Comparison of ENCODE assay signal across 1 cellular context in the genomic region with DNA sequence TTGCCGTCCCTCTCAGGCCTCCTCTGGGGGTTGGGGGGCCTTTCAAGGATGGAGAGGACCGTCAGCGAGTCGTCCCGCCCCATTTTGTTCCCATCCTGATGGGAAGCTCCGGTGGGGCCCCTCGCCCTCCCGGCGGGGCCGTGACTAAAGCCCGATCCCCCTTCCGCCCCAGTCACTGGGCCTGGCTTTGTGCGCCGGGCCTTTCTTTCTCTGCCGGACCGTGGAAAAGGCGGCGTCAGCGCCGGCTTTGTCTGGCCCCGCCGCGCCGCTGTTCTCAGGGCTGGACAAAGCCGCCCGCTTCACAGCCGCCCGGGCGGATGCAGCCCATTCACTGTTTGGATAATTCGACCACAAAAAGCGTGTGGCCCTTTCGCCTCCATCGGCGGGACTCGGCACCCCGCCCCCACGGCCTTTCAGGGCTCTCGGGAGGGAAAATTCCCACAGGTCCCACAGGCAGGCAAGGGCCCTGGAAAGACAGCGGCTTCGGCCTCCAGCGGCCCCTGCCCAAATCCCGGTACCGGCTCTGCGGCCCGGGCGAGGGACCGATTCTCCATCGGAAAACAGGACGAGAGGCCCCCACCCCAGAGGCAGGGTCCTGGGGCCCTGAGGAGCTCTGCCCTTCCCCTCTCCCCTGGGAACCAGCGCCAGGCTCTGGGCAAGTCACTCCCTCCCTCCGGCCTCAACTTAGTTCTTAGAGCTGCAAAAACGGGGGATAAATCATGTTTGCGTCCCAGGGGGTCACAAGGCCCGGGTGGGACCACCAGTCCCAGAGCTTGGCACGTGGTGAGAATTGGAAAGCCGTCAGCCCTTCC.
TF ChIP-seq lines count a peak whose summit lies in the region.

No MANE protein-coding gene starts in this region.

TF ChIP-seq in H1, 55 proteins besides CTCF, POLR2A, EP300 and RAD21 (continued from another document):
- TF ChIP-seq, protein P1, sequence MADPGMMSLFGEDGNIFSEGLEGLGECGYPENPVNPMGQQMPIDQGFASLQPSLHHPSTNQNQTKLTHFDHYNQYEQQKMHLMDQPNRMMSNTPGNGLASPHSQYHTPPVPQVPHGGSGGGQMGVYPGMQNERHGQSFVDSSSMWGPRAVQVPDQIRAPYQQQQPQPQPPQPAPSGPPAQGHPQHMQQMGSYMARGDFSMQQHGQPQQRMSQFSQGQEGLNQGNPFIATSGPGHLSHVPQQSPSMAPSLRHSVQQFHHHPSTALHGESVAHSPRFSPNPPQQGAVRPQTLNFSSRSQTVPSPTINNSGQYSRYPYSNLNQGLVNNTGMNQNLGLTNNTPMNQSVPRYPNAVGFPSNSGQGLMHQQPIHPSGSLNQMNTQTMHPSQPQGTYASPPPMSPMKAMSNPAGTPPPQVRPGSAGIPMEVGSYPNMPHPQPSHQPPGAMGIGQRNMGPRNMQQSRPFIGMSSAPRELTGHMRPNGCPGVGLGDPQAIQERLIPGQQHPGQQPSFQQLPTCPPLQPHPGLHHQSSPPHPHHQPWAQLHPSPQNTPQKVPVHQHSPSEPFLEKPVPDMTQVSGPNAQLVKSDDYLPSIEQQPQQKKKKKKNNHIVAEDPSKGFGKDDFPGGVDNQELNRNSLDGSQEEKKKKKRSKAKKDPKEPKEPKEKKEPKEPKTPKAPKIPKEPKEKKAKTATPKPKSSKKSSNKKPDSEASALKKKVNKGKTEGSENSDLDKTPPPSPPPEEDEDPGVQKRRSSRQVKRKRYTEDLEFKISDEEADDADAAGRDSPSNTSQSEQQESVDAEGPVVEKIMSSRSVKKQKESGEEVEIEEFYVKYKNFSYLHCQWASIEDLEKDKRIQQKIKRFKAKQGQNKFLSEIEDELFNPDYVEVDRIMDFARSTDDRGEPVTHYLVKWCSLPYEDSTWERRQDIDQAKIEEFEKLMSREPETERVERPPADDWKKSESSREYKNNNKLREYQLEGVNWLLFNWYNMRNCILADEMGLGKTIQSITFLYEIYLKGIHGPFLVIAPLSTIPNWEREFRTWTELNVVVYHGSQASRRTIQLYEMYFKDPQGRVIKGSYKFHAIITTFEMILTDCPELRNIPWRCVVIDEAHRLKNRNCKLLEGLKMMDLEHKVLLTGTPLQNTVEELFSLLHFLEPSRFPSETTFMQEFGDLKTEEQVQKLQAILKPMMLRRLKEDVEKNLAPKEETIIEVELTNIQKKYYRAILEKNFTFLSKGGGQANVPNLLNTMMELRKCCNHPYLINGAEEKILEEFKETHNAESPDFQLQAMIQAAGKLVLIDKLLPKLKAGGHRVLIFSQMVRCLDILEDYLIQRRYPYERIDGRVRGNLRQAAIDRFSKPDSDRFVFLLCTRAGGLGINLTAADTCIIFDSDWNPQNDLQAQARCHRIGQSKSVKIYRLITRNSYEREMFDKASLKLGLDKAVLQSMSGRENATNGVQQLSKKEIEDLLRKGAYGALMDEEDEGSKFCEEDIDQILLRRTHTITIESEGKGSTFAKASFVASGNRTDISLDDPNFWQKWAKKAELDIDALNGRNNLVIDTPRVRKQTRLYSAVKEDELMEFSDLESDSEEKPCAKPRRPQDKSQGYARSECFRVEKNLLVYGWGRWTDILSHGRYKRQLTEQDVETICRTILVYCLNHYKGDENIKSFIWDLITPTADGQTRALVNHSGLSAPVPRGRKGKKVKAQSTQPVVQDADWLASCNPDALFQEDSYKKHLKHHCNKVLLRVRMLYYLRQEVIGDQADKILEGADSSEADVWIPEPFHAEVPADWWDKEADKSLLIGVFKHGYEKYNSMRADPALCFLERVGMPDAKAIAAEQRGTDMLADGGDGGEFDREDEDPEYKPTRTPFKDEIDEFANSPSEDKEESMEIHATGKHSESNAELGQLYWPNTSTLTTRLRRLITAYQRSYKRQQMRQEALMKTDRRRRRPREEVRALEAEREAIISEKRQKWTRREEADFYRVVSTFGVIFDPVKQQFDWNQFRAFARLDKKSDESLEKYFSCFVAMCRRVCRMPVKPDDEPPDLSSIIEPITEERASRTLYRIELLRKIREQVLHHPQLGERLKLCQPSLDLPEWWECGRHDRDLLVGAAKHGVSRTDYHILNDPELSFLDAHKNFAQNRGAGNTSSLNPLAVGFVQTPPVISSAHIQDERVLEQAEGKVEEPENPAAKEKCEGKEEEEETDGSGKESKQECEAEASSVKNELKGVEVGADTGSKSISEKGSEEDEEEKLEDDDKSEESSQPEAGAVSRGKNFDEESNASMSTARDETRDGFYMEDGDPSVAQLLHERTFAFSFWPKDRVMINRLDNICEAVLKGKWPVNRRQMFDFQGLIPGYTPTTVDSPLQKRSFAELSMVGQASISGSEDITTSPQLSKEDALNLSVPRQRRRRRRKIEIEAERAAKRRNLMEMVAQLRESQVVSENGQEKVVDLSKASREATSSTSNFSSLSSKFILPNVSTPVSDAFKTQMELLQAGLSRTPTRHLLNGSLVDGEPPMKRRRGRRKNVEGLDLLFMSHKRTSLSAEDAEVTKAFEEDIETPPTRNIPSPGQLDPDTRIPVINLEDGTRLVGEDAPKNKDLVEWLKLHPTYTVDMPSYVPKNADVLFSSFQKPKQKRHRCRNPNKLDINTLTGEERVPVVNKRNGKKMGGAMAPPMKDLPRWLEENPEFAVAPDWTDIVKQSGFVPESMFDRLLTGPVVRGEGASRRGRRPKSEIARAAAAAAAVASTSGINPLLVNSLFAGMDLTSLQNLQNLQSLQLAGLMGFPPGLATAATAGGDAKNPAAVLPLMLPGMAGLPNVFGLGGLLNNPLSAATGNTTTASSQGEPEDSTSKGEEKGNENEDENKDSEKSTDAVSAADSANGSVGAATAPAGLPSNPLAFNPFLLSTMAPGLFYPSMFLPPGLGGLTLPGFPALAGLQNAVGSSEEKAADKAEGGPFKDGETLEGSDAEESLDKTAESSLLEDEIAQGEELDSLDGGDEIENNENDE (IDR thresholded peaks at IDR 0.05; ENCODE audit: insufficient replicate concordance, low read length) = no peak
- no peak for TF ChIP-seq SRF (IDR thresholded peaks at IDR 0.05; ENCODE audit: low read depth, low read length)
- no peak for TF ChIP-seq MAFK (IDR thresholded peaks at IDR 0.05; ENCODE audit: low read depth, low read length)
- TF ChIP-seq BCL11A (IDR thresholded peaks at IDR 0.05; ENCODE audit: low read depth in 2 of 2, low read length in 2 of 2) = no peak
